19 cellular contexts compared by ENCODE assay signal in the genomic region with DNA sequence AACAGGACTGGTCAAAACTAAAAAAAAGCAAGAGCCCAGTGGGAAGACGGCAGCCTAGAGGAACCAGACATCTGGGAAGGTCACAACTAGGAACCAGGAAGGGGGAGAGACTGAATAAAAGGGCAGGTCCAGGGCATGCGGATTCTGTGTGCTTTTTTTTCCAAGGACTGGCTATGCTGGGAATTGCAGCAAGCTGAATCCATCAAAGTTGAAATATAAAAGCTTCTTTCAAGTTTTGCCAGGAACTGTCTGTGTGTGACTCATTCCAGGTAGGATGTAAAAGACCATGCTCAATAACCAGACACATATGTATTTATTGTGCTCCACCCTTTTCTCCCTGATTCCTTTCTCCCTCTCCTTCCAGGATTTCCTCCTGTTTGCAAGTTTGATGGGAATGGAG. TPM values are rescaled to one million over a fixed set of nuclear protein-coding genes. Genes with fewer than 3 reads are reported as not detected.
DNase-seq lines count a peak whose midpoint lies in the region; ATAC-seq, FAIRE-seq and TF ChIP-seq lines count a peak whose summit lies in the region.
"Had no signal": no experiment of that assay in that cellular context is flagged by ENCODE, and none has a peak within 500 bp of the region (broad histone marks: within the 10 kb centered on the region; RNA-seq: fewer than 3 reads in every experiment).

No MANE protein-coding gene starts in this region.

- POLR2A ChIA-PET in A549 (lab: Yijun Ruan, JAX), result interaction anchor here (0.8 to 1.2 kb wide), 5 partner anchors 11 to 86 kb away, joined by 4 to 7 read pairs (median 4); no protein-coding TSS in a partner anchor

- peaks cover 10% of the 10 kb centered on the region; the same call in 2 of the 3 replicates for H3K9me3 ChIP-seq in A549
- H3K9me3 ChIP-seq in mesodermal cell (ENCODE audit: control insufficient read depth, low read length), result peaks cover 3% of the 10 kb centered on the region
- H3K9me3 ChIP-seq: thoracic aorta had no signal

- TF ChIP-seq CTCF in A549 (IDR thresholded peaks at IDR 0.05), result no peak

- H3K4me1 ChIP-seq in A549 (peaks cover 62% of the 10 kb centered on the region), mesodermal cell (ENCODE audit: control insufficient read depth, insufficient read depth, low read length, poor library complexity, severe bottlenecking) (peaks cover 33% of the 10 kb centered on the region)

- no peak overlapping the region for H3K4me3 ChIP-seq in A549
- H3K4me3 ChIP-seq in mesodermal cell (ENCODE audit: extremely low read depth, insufficient read depth, low read length, poor library complexity, severe bottlenecking), result no peak overlapping the region
- H3K4me3 ChIP-seq: thoracic aorta had no signal

- CTCF ChIA-PET in A549 (lab: Yijun Ruan, JAX), result interaction anchor here (0.7 to 2.4 kb wide), 10 partner anchors 12 to 290 kb away, joined by 3 to 10 read pairs (median 5); no protein-coding TSS in a partner anchor

- H3K36me3 ChIP-seq in mesodermal cell (ENCODE audit: control insufficient read depth, insufficient read depth, low read length), result no peaks in the 10 kb centered on the region
- H3K36me3 ChIP-seq: thoracic aorta had no signal

- no peak for TF ChIP-seq POLR2A in A549 (IDR thresholded peaks at IDR 0.05; ENCODE audit: low read length)

- H3K27ac ChIP-seq in A549 (peak overlapping the region; percentile 87 to 88), mesodermal cell (ENCODE audit: low read depth, low read length, severe bottlenecking) (peak overlapping the region; percentile 49)

- peak; percentile 83 for ATAC-seq in A549
- ATAC-seq: activated T-helper 17 cell treated with anti-CD3 and anti-CD28 coated beads, Interleukin-2, amount 50 U/mL, for 72 hours had no signal

- peak in 1 of 2 experiments; percentile 83 for DNase-seq in A549 (ENCODE audit: low read depth in 1 of 2, low spot score in 1 of 2)
- DNase-seq in LoVo (ENCODE audit: low spot score), result peak; percentile 54
- peak; percentile 22 for DNase-seq in astrocyte of the hippocampus (ENCODE audit: low read depth, low spot score)
- DNase-seq in NCI-H1092 (lab: John Stamatoyannopoulos, UW), result no peak
- DNase-seq in SK-N-DZ (ENCODE audit: low spot score), result no peak
- DNase-seq in frontal cortex (ENCODE audit: low spot score in 2 of 2), result no peak
- DNase-seq in stimulated activated naive CD4-positive, alpha-beta T cell treated with Interleukin-2 at 50 U/mL for 16 hours (lab: John Stamatoyannopoulos, UW), result no peak
- DNase-seq: activated CD4-positive, CD25-positive, alpha-beta regulatory T cell treated with anti-CD3 and anti-CD28 coated beads, Interleukin-2, amount 50 U/mL, for 72 hours; CD4-positive, alpha-beta memory T cell; central memory CD4-positive, alpha-beta T cell; DND-41; NCI-H1930; NCI-H524; retina; SIG-M5; T-helper 9 cell had no signal

- peak in 1 of 2 experiments; percentile 46; a peak in 1 of 5 replicates for TF ChIP-seq RAD21 in A549 (conservative IDR thresholded peaks at IDR 0.05 in 1 of 2, IDR thresholded peaks at IDR 0.05 in 1 of 2)

- WGBS in A549 (ENCODE audit: missing lambda C conversion rate), result 14% methylated on average over 2 of the region's 2 CpGs
- 72 to 78% methylated on average over 2 of the region's 2 CpGs for WGBS in mesodermal cell (ENCODE audit: insufficient coverage in 2 of 2), 2 experiments

- no peak for FAIRE-seq in A549 (lab: Jason Lieb, UNC)
- FAIRE-seq in frontal cortex (lab: Jason Lieb, UNC), result no peak

- TF ChIP-seq EP300 in A549 (IDR thresholded peaks at IDR 0.05), result peak; percentile 70 to 77; a peak in 4 of 5 replicates

- H3K4me2 ChIP-seq in A549, result peak overlapping the region; percentile 61

TF ChIP-seq in A549, 52 proteins besides CTCF, POLR2A, EP300 and RAD21:
- TF ChIP-seq JUNB (IDR thresholded peaks at IDR 0.05) (peak; percentile 78), USF2 (IDR thresholded peaks at IDR 0.05) (no peak), GATA3 (IDR thresholded peaks at IDR 0.05; ENCODE audit: borderline replicate concordance) (peak; percentile 68; the same call in 1 of the 2 replicates), FOSB (CRISPR knock-in tag; IDR thresholded peaks at IDR 0.05) (no peak), RFX5 (IDR thresholded peaks at IDR 0.05) (no peak), CEBPB (IDR thresholded peaks at IDR 0.05) (0 out of 4 replicates have a peak, but pooled peaks of 1 of the 2 experiments have one; percentile 25), NR3C1 (IDR thresholded peaks at IDR 0.05) (no peak), KDM1A (IDR thresholded peaks at IDR 0.05; ENCODE audit: low read depth) (no peak), CHD2 (IDR thresholded peaks at IDR 0.05; ENCODE audit: low read length, partially characterized antibody) (no peak), EHMT2 (IDR thresholded peaks at IDR 0.05; ENCODE audit: low read depth) (no peak), JUN (IDR thresholded peaks at IDR 0.05) (peak; percentile 57 to 67; a peak in 3 of 5 replicates), PHF8 (IDR thresholded peaks at IDR 0.05; ENCODE audit: borderline replicate concordance, low read depth) (no peak), SMC3 (IDR thresholded peaks at IDR 0.05) (peak; percentile 25; the same call in 1 of the 3 replicates), FOSL2 (IDR thresholded peaks at IDR 0.05) (peak; percentile 72), FOSL2 (CRISPR knock-in tag; IDR thresholded peaks at IDR 0.05) (peak; percentile 63), TP53 (CRISPR knock-in tag; IDR thresholded peaks at IDR 0.05) (no peak), MAX (IDR thresholded peaks at IDR 0.05) (peak; percentile 24), RARB (CRISPR knock-in tag; IDR thresholded peaks at IDR 0.05) (no peak), ZC3H11A (IDR thresholded peaks at IDR 0.05) (no peak), CBX8 (IDR thresholded peaks at IDR 0.05) (no peak), ZSCAN20 (CRISPR knock-in tag; IDR thresholded peaks at IDR 0.05) (no peak), RNF2 (IDR thresholded peaks at IDR 0.05; ENCODE audit: borderline replicate concordance, low read depth) (no peak), HEYL (CRISPR knock-in tag; IDR thresholded peaks at IDR 0.05) (no peak), POLR2AphosphoS2 (conservative IDR thresholded peaks at IDR 0.05; ENCODE audit: low read length) (no peak), EHF (CRISPR knock-in tag; IDR thresholded peaks at IDR 0.05) (no peak), SREBF2 (IDR thresholded peaks at IDR 0.05) (no peak), KDM5A (IDR thresholded peaks at IDR 0.05) (no peak), HOXB5 (CRISPR knock-in tag; IDR thresholded peaks at IDR 0.05) (no peak)
- TF ChIP-seq, protein P1, sequence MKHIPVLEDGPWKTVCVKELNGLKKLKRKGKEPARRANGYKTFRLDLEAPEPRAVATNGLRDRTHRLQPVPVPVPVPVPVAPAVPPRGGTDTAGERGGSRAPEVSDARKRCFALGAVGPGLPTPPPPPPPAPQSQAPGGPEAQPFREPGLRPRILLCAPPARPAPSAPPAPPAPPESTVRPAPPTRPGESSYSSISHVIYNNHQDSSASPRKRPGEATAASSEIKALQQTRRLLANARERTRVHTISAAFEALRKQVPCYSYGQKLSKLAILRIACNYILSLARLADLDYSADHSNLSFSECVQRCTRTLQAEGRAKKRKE (CRISPR knock-in tag; IDR thresholded peaks at IDR 0.05; ENCODE audit: low read depth), result no peak
- TF ChIP-seq, protein P2, sequence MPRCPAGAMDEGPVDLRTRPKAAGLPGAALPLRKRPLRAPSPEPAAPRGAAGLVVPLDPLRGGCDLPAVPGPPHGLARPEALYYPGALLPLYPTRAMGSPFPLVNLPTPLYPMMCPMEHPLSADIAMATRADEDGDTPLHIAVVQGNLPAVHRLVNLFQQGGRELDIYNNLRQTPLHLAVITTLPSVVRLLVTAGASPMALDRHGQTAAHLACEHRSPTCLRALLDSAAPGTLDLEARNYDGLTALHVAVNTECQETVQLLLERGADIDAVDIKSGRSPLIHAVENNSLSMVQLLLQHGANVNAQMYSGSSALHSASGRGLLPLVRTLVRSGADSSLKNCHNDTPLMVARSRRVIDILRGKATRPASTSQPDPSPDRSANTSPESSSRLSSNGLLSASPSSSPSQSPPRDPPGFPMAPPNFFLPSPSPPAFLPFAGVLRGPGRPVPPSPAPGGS (IDR thresholded peaks at IDR 0.05), result 0 out of 3 replicates have a peak, but pooled peaks have one; percentile 36

RNA-seq across cellular contexts. Expression of gene CCDC80, which starts 47.9 kb away (rescaled TPM):
- polyA plus RNA-seq in A549 (2011; rRNA removed), result 54.1 and 79.1 TPM in 2 replicates
- 18.3 and 19.6 TPM in 2 replicates for polyA plus RNA-seq in A549 (2012; cell fraction: cytosol; rRNA removed)
- 27.5 and 42.0 TPM in 2 replicates for polyA plus RNA-seq in A549 (2012; cell fraction: nucleus; rRNA removed)
- 111 to 168 TPM (median 148 TPM) in 3 replicates for polyA plus RNA-seq in A549 (2017; fragmentation: RNase III; extraction: RNeasy Plus Mini Kit Qiagen cat#74134 plus additional on column Dnase treatment)
- polyA minus RNA-seq in A549 (2011; rRNA and poly(A)+ RNA removed), result 39.1 and 47.8 TPM in 2 replicates
- polyA plus RNA-seq in mesodermal cell (2013, experiment 1 of 2), result 240 TPM
- 244 TPM for polyA plus RNA-seq in mesodermal cell (2013, experiment 2 of 2)
- polyA plus RNA-seq in SK-N-DZ (2014; cell fraction: cytosol; rRNA removed), result 3.2 and 3.9 TPM in 2 replicates
- 2.1 and 2.9 TPM in 2 replicates for polyA plus RNA-seq in SK-N-DZ (2014; cell fraction: nucleus; rRNA removed)
- 2.9 TPM for total RNA-seq in frontal cortex
- total RNA-seq: activated T-helper 17 cell treated with anti-CD3 and anti-CD28 coated beads, Interleukin-2, amount 50 U/mL, for 72 hours; CD4-positive, alpha-beta memory T cell had no signal

Comparison
In these comparisons a context has a peak if more than half of its experiments do, and no peak if none do; other contexts are left out.
1. DNase-seq: peak in LoVo (single experiment) and astrocyte of the hippocampus (single experiment); none in NCI-H1092 (single experiment), SK-N-DZ (single experiment), frontal cortex (0 of 2) and stimulated activated naive CD4-positive, alpha-beta T cell treated with Interleukin-2 at 50 U/mL for 16 hours (single experiment).